ENCODE assay signal across 1 cellular context in genomic region chr12:1330475-1330827, GRCh38.
TF ChIP-seq lines count a peak whose summit lies in the region.

No MANE protein-coding gene starts in this region.

TF ChIP-seq in K562, 482 proteins besides CTCF, POLR2A, EP300 and RAD21 (continued from another document):
- TF ChIP-seq MAX (CRISPR knock-in tag; IDR thresholded peaks at IDR 0.05) (no peak), THRAP3 (IDR thresholded peaks at IDR 0.05; ENCODE audit: borderline replicate concordance) (peak; percentile 68; the same call in 1 of the 2 replicates), KLF13 (tag; IDR thresholded peaks at IDR 0.05; ENCODE audit: borderline replicate concordance, low read depth) (no peak), ARID1B (IDR thresholded peaks at IDR 0.05) (peak; percentile 84), DIDO1 (tag; IDR thresholded peaks at IDR 0.05; ENCODE audit: low read depth) (no peak), DPF2 (IDR thresholded peaks at IDR 0.05) (peak; percentile 71; the same call in 1 of the 2 replicates), ARID2 (IDR thresholded peaks at IDR 0.05) (no peak), SMARCA4 (IDR thresholded peaks at IDR 0.05) (peak; percentile 67), ZHX1 (conservative IDR thresholded peaks at IDR 0.05; ENCODE audit: low read length) (no peak), NCOA1 (IDR thresholded peaks at IDR 0.05; ENCODE audit: low read depth) (no peak), CBX3 (IDR thresholded peaks at IDR 0.05; ENCODE audit: borderline replicate concordance in 1 of 2, low read length in 2 of 2) (no peak), POLR2AphosphoS5 (IDR thresholded peaks at IDR 0.05; ENCODE audit: control insufficient read depth, insufficient read depth, low read depth, low read length) (no peak)
TF ChIP-seq in K562: peak in this region for 15.
